ENCODE assay signal across 19 cellular contexts in the genomic region with DNA sequence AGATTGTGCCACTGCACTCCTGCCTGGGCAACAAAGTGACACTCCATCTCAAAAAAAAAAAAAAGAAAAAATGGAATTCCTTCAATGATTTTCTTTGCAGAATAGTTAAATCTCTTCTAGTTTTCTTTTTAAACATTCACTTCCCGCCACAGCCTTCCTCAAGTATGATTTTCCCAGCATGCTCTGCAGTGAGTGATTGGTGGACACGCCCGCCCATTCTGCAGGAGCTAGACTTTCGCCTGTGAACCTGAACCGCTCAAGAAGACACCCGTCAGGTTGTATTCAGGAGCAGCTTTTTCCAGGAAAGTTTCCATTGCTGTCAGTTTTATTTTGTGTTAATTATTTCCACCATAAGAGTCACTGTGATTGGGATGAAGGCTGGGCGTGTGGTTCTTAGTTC.
"Had no signal": no experiment of that assay in that cellular context is flagged by ENCODE, and none has a peak within 500 bp of the region (broad histone marks: within the 10 kb centered on the region; RNA-seq: fewer than 3 reads in every experiment).

No MANE protein-coding gene starts in this region.

- DNase-seq: cortex of kidney; dorsolateral prefrontal cortex; effector CD8-positive, alpha-beta T cell; foreskin melanocyte; hippocampal formation; lower lobe of right lung; occipital lobe; sigmoid colon; stimulated activated CD4-positive, alpha-beta T cell treated with anti-CD3 and anti-CD28 coated beads, Interleukin-12 subunit alpha, Interleukin-12 subunit beta, amount 100 ng/mL, for 4 hours; stimulated activated naive CD4-positive, alpha-beta T cell; stomach; substantia nigra had no signal

- H3K36me3 ChIP-seq: lower lobe of right lung, neural progenitor cell, prostate gland, sigmoid colon, stomach, thoracic aorta had no signal

- H3K4me1 ChIP-seq: lower lobe of right lung, parathyroid adenoma, prostate gland, sigmoid colon, stomach had no signal

- H3K4me3 ChIP-seq: dorsolateral prefrontal cortex, lower lobe of right lung, neural progenitor cell, prostate gland, sigmoid colon, skin epidermis, stomach, thoracic aorta had no signal

- H3K27me3 ChIP-seq: neural progenitor cell, sigmoid colon had no signal

- H3K9me3 ChIP-seq: lower lobe of right lung, prostate gland, sigmoid colon, stomach, thoracic aorta had no signal

- ATAC-seq: left lobe of liver; lower lobe of right lung; natural killer cell treated with Interleukin-12 subunit alpha and Interleukin-12 subunit beta and Interleukin-15 and Interleukin-18, amount 100 ng/mL, for 72 hours had no signal

- H3K27ac ChIP-seq: dorsolateral prefrontal cortex, lower lobe of right lung, neural progenitor cell, parathyroid adenoma, prostate gland, sigmoid colon, skin epidermis, stomach, thoracic aorta had no signal
